In genomic region chr17:82445542-82445941, GRCh38 we compare ENCODE assay signal across 20 cellular contexts. TPM values are rescaled to one million over a fixed set of nuclear protein-coding genes. Genes with fewer than 3 reads are reported as not detected.
DNase-seq lines count a peak whose midpoint lies in the region; ATAC-seq, FAIRE-seq and TF ChIP-seq lines count a peak whose summit lies in the region.
"Had no signal": no experiment of that assay in that cellular context is flagged by ENCODE, and none has a peak within 500 bp of the region (broad histone marks: within the 10 kb centered on the region; RNA-seq: fewer than 3 reads in every experiment).

No MANE protein-coding gene starts in this region.

- H3K4me3 ChIP-seq in neuronal stem cell (ENCODE audit: low read length in 2 of 2): no peak overlapping the region
- H3K4me3 ChIP-seq in psoas muscle: no peak overlapping the region
- H3K4me3 ChIP-seq: HAP-1, neural progenitor cell, SJCRH30 had no signal

- H2BK15ac ChIP-seq in neuronal stem cell (ENCODE audit: low read length): no peak overlapping the region

- ATAC-seq in GM21529 (IDR thresholded peaks at IDR 0.05; ENCODE audit: unreplicated experiment) (no peak), psoas muscle (no peak)

- H4K91ac ChIP-seq in neuronal stem cell (ENCODE audit: low read depth, low read length, poor library complexity): no peak overlapping the region

- H3K18ac ChIP-seq in neuronal stem cell (ENCODE audit: low read length): peak overlapping the region; percentile 71

- peak; percentile 2 for DNase-seq in AG20443 (ENCODE audit: low spot score)
- DNase-seq in D341Med (ENCODE audit: low spot score): peak; percentile 37
- DNase-seq in caudate nucleus (lab: John Stamatoyannopoulos, UW): no peak
- DNase-seq in neuronal stem cell (ENCODE audit: low spot score): no peak
- no peak for DNase-seq in psoas muscle
- no peak for DNase-seq in midbrain (lab: John Stamatoyannopoulos, UW)
- DNase-seq in urothelium cell line (ENCODE audit: low spot score): no peak
- DNase-seq: activated naive CD4-positive, alpha-beta T cell treated with anti-CD3 and anti-CD28 coated beads for 36 hours; NCI-H1092 treated with DMSO at 0.1 percent for 48 hours; NCI-H2107; NCI-H526; SJCRH30; stimulated activated CD4-positive, alpha-beta T cell treated with anti-CD3 and anti-CD28 coated beads, Interleukin-12 subunit alpha, Interleukin-12 subunit beta, amount 100 ng/mL, for 4 hours had no signal

- peak overlapping the region; percentile 89 for H2AK5ac ChIP-seq in neuronal stem cell (ENCODE audit: low read depth, low read length)

- peaks cover 0 to 6% of the 10 kb centered on the region in 2 donors for H3K9me3 ChIP-seq in neuronal stem cell (replicated peaks in 1 of 2; ENCODE audit: control insufficient read depth in 2 of 2, insufficient read depth in 1 of 2, low read depth in 1 of 2, low read length in 2 of 2)
- no peaks in the 10 kb centered on the region for H3K9me3 ChIP-seq in psoas muscle
- H3K9me3 ChIP-seq: HAP-1, SJCRH30 had no signal

- WGBS in neuronal stem cell (ENCODE audit: extremely low coverage in 2 of 2, insufficient read length in 2 of 2, insufficient replicate concordance in 1 of 2), 2 donors: no CpG with 5 or more reads among the region's 13 CpGs
- WGBS in psoas muscle, 3 donors: 74 to 90% (median 76%) methylated on average over 12 to 13 of the region's 13 CpGs

- no peak overlapping the region for H4K8ac ChIP-seq in neuronal stem cell (ENCODE audit: low read depth, low read length)

- no peak overlapping the region for H2BK120ac ChIP-seq in neuronal stem cell (ENCODE audit: low read depth, low read length)

- peaks cover 12 to 16% of the 10 kb centered on the region in 2 donors for H3K4me1 ChIP-seq in neuronal stem cell (ENCODE audit: control insufficient read depth in 2 of 2, insufficient read depth in 1 of 2, low read depth in 1 of 2, low read length in 2 of 2)
- peaks cover 7% of the 10 kb centered on the region for H3K4me1 ChIP-seq in psoas muscle

- no peak overlapping the region for H2AFZ ChIP-seq in neuronal stem cell (ENCODE audit: low read length)
- H2AFZ ChIP-seq: neural progenitor cell had no signal

- no peak overlapping the region for H3K23ac ChIP-seq in neuronal stem cell (ENCODE audit: low read depth, low read length, poor library complexity)

- no peak overlapping the region for H3K9ac ChIP-seq in neuronal stem cell (ENCODE audit: low read depth, low read length, poor library complexity)
- H3K9ac ChIP-seq: KMS-11, neural progenitor cell had no signal

- H3K14ac ChIP-seq in neuronal stem cell (ENCODE audit: low read length): no peak overlapping the region

- FAIRE-seq in urothelium cell line (lab: Jason Lieb, UNC): no peak
- FAIRE-seq: endometrium, GM19239, keratinocyte had no signal

- peak overlapping the region; percentile 82 for H2BK5ac ChIP-seq in neuronal stem cell (ENCODE audit: low read length)

- no peak for TF ChIP-seq CTCF in psoas muscle (IDR thresholded peaks at IDR 0.05)

- H2BK12ac ChIP-seq in neuronal stem cell (ENCODE audit: low read length): no peak overlapping the region

- intact Hi-C loops in psoas muscle (cut with DNase I): no loop called here

- H3K27ac ChIP-seq in caudate nucleus (ENCODE audit: low read depth, low read length): peak overlapping the region; percentile 86
- no peak overlapping the region for H3K27ac ChIP-seq in neuronal stem cell (replicated peaks; ENCODE audit: low read length)
- no peak overlapping the region for H3K27ac ChIP-seq in psoas muscle
- H3K27ac ChIP-seq: KMS-11, neural progenitor cell, SJCRH30 had no signal

- H3K79me1 ChIP-seq in neuronal stem cell (ENCODE audit: low read depth, low read length): peaks cover 25% of the 10 kb centered on the region

- no peaks in the 10 kb centered on the region for H3K27me3 ChIP-seq in neuronal stem cell (ENCODE audit: control insufficient read depth in 3 of 3, insufficient read depth in 3 of 3, low read depth in 1 of 3, low read length in 3 of 3)
- H3K27me3 ChIP-seq in psoas muscle (ENCODE audit: insufficient read depth in 3 of 3, low read length in 2 of 3): no peaks in the 10 kb centered on the region
- H3K27me3 ChIP-seq: neural progenitor cell, SJCRH30 had no signal

- no peak overlapping the region for H3K4me2 ChIP-seq in neuronal stem cell (ENCODE audit: insufficient read depth, low read length, poor library complexity, severe bottlenecking)
- H3K4me2 ChIP-seq: KMS-11, neural progenitor cell had no signal

- H3K36me3 ChIP-seq in neuronal stem cell (replicated peaks in 1 of 2; ENCODE audit: control insufficient read depth in 2 of 2, insufficient read depth in 2 of 2, low read length in 2 of 2) (peaks cover 24 to 68% of the 10 kb centered on the region in 2 donors), psoas muscle (ENCODE audit: insufficient read depth in 1 of 2, low read depth in 1 of 2) (peaks cover 0 to 37% of the 10 kb centered on the region in 2 donors)
- H3K36me3 ChIP-seq: neural progenitor cell had no signal

- no peak overlapping the region for H3K4ac ChIP-seq in neuronal stem cell (ENCODE audit: low read length)

RNA-seq across cellular contexts. Expression of gene CYBC1, which starts 5.0 kb away (rescaled TPM):
- 42.0 TPM for polyA plus RNA-seq in neuronal stem cell (2013, experiment 1 of 2)
- 41.3 TPM for polyA plus RNA-seq in neuronal stem cell (2013, experiment 2 of 2)
- total RNA-seq in psoas muscle: 10 to 100 TPM; 14.5 to 21.4 (median 17.4) TPM
- polyA plus RNA-seq in psoas muscle: 10 to 100 TPM; 14.4 to 31.6 (median 24.8) TPM

RNA-seq across cellular contexts. Expression of gene NARF, which starts 13.0 kb away (rescaled TPM):
- polyA plus RNA-seq in neuronal stem cell (2013, experiment 1 of 2): 107 TPM
- polyA plus RNA-seq in neuronal stem cell (2013, experiment 2 of 2): 107 TPM
- 10 to 100 TPM; 32.8 to 56.1 (median 46.0) TPM for total RNA-seq in psoas muscle
- polyA plus RNA-seq in psoas muscle: 100 to 1,000 TPM in 1 of 3 donors, 10 to 100 TPM in 2; 37.0 to 129 (median 39.2) TPM

RNA-seq across cellular contexts. Expression of gene OGFOD3, which starts 27.2 kb away (rescaled TPM):
- polyA plus RNA-seq in neuronal stem cell (2013, experiment 1 of 2): 14.8 TPM
- polyA plus RNA-seq in neuronal stem cell (2013, experiment 2 of 2): 15.3 TPM
- total RNA-seq in psoas muscle: 10 to 100 TPM; 21.2 to 29.3 (median 27.1) TPM
- polyA plus RNA-seq in psoas muscle: 10 to 100 TPM; 15.5 to 30.4 (median 24.5) TPM

RNA-seq across cellular contexts. Expression of gene HEXD, which starts 27.4 kb away (rescaled TPM):
- 19.9 TPM for polyA plus RNA-seq in neuronal stem cell (2013, experiment 1 of 2)
- polyA plus RNA-seq in neuronal stem cell (2013, experiment 2 of 2): 19.4 TPM
- 10 to 100 TPM; 17.4 to 27.4 (median 23.7) TPM for total RNA-seq in psoas muscle
- polyA plus RNA-seq in psoas muscle: 10 to 100 TPM; 19.5 to 29.8 (median 20.9) TPM

Comparison
In these comparisons a context has a peak if more than half of its experiments do, and no peak if none do; other contexts are left out.
1. DNase-seq: peak in AG20443 (single experiment) and D341Med (single experiment); none in caudate nucleus (0 of 61), neuronal stem cell (single experiment), psoas muscle (0 of 2), midbrain (single experiment) and urothelium cell line (single experiment).